ENCODE assay signal across 12 cellular contexts in genomic region chr1:244815600-244816099, GRCh38. TPM values are rescaled to one million over a fixed set of nuclear protein-coding genes. Genes with fewer than 3 reads are reported as not detected.
DNase-seq lines count a peak whose midpoint lies in the region; ATAC-seq and TF ChIP-seq lines count a peak whose summit lies in the region.
"Had no signal": no experiment of that assay in that cellular context is flagged by ENCODE, and none has a peak within 500 bp of the region (broad histone marks: within the 10 kb centered on the region; RNA-seq: fewer than 3 reads in every experiment).

No MANE protein-coding gene starts in this region.

- peak; percentile 54 for ATAC-seq in WTC11
- ATAC-seq in HG02678 (IDR thresholded peaks at IDR 0.05; ENCODE audit: unreplicated experiment): no peak
- no peak for ATAC-seq in HG03457 (IDR thresholded peaks at IDR 0.05; ENCODE audit: unreplicated experiment)
- ATAC-seq: effector memory CD8-positive, alpha-beta T cell had no signal

- peaks cover 15% of the 10 kb centered on the region for H3K36me3 Mint-ChIP-seq in WTC11

- peaks cover 5 to 19% (median 11%) of the 10 kb centered on the region in 10 experiments; a peak in 16 of 20 replicates for H3K4me1 ChIP-seq in BLaER1 treated with 17β-estradiol and CSF1 and Interleukin-3, amounts not matched to agents 10 nM and 100 nM
- peaks cover 7% of the 10 kb centered on the region for H3K4me1 ChIP-seq in Karpas-422 (ENCODE audit: low read length)
- H3K4me1 ChIP-seq: parathyroid adenoma had no signal

- peak overlapping the region in 6 of 11 experiments; percentile 1 to 62 (median 52); a peak in 9 of 22 replicates for H3K27ac ChIP-seq in BLaER1 treated with 17β-estradiol and CSF1 and Interleukin-3, amounts not matched to agents 10 nM and 100 nM
- no peak overlapping the region for H3K27ac ChIP-seq in Karpas-422 (ENCODE audit: low read length)
- H3K27ac ChIP-seq: parathyroid adenoma had no signal

- peak; percentile 64 for DNase-seq in Karpas-422
- DNase-seq in WTC11 (ENCODE audit: low spot score): peak; percentile 58
- DNase-seq in medulla oblongata (ENCODE audit: extremely low spot score): peak; percentile 42
- no peak for DNase-seq in NCI-H524 treated with DMSO at 0.1 percent for 48 hours (lab: John Stamatoyannopoulos, UW)
- no peak for DNase-seq in stimulated activated CD4-positive, alpha-beta T cell treated with anti-CD3 and anti-CD28 coated beads, Interleukin-4, amount 100 ng/mL, for 24 hours
- DNase-seq: activated CD4-positive, CD25-positive, alpha-beta regulatory T cell treated with anti-CD3 and anti-CD28 coated beads, Interleukin-2, amount 50 U/mL, for 72 hours; effector memory CD8-positive, alpha-beta T cell; hippocampal formation had no signal

- peak overlapping the region in 1 of 11 experiments; percentile 22; a peak in 2 of 22 replicates for H3K9ac ChIP-seq in BLaER1 treated with 17β-estradiol and CSF1 and Interleukin-3, amounts not matched to agents 10 nM and 100 nM
- peak overlapping the region; percentile 19; the same call in 1 of the 2 replicates for H3K9ac ChIP-seq in Karpas-422 (ENCODE audit: low read length)
- H3K9ac ChIP-seq: parathyroid adenoma had no signal

- peaks cover 3% of the 10 kb centered on the region for H3K9me3 Mint-ChIP-seq in WTC11
- H3K9me3 Mint-ChIP-seq: effector memory CD8-positive, alpha-beta T cell had no signal

- no peaks in the 10 kb centered on the region for H3K79me2 ChIP-seq in Karpas-422 (ENCODE audit: low read length)
- H3K79me2 ChIP-seq: parathyroid adenoma had no signal

- POLR2A ChIA-PET in WTC11 (lab: Charles Lee): interaction anchor here (0.7 to 1.9 kb wide), 5 partner anchors 8 to 145 kb away, joined by 3 to 10 read pairs (median 4); partner anchors contain the start of genes COX20 and HNRNPU

- H3K27ac Mint-ChIP-seq in WTC11: peak overlapping the region; percentile 94
- H3K27ac Mint-ChIP-seq: effector memory CD8-positive, alpha-beta T cell had no signal

- H3K9me2 ChIP-seq in Karpas-422 (replicated peaks; ENCODE audit: insufficient read depth, low read length): no peaks in the 10 kb centered on the region

- TF ChIP-seq CTCF in WTC11 (IDR thresholded peaks at IDR 0.05): no peak

- CTCF ChIA-PET in WTC11 (lab: Charles Lee): interaction anchor here (0.6 to 1.8 kb wide), 4 partner anchors 11 to 227 kb away, joined by 3 to 6 read pairs (median 4); no protein-coding TSS in a partner anchor

- H3K9me3 ChIP-seq in BLaER1 treated with 17β-estradiol and CSF1 and Interleukin-3, amounts not matched to agents 10 nM and 100 nM (replicated peaks in 1 of 11): no peaks in the 10 kb centered on the region
- no peaks in the 10 kb centered on the region for H3K9me3 ChIP-seq in Karpas-422 (ENCODE audit: low read length)

- peaks cover 45% of the 10 kb centered on the region for H3K4me1 Mint-ChIP-seq in WTC11

- peak overlapping the region; percentile 87 for H3K4me3 Mint-ChIP-seq in WTC11
- H3K4me3 Mint-ChIP-seq: effector memory CD8-positive, alpha-beta T cell had no signal

- H3K4me3 ChIP-seq in BLaER1 treated with 17β-estradiol and CSF1 and Interleukin-3, amounts not matched to agents 10 nM and 100 nM: no peak overlapping the region
- peak overlapping the region; percentile 11; the same call in 1 of the 2 replicates for H3K4me3 ChIP-seq in Karpas-422 (ENCODE audit: low read length)

- H3K27me3 Mint-ChIP-seq in WTC11 (ENCODE audit: low read depth): no peaks in the 10 kb centered on the region

- no peaks in the 10 kb centered on the region for H3K27me3 ChIP-seq in BLaER1 treated with 17β-estradiol and CSF1 and Interleukin-3, amounts not matched to agents 10 nM and 100 nM
- H3K27me3 ChIP-seq in Karpas-422 (ENCODE audit: low read length): no peaks in the 10 kb centered on the region

- H4K20me1 ChIP-seq in BLaER1 treated with 17β-estradiol and CSF1 and Interleukin-3, amounts not matched to agents 10 nM and 100 nM: no peaks in the 10 kb centered on the region
- no peaks in the 10 kb centered on the region for H4K20me1 ChIP-seq in Karpas-422 (ENCODE audit: insufficient read depth, low read depth, low read length)

- peak overlapping the region; percentile 8 to 68 (median 44); a peak in 17 of 22 replicates for H3K4me2 ChIP-seq in BLaER1 treated with 17β-estradiol and CSF1 and Interleukin-3, amounts not matched to agents 10 nM and 100 nM
- H3K4me2 ChIP-seq in Karpas-422 (ENCODE audit: low read depth, low read length, poor library complexity, severe bottlenecking): peak overlapping the region; percentile 54

- H2AFZ ChIP-seq in Karpas-422 (ENCODE audit: low read length): peak overlapping the region; percentile 14; the same call in 1 of the 2 replicates
- H2AFZ ChIP-seq: parathyroid adenoma had no signal

- no peaks in the 10 kb centered on the region for H3K36me3 ChIP-seq in BLaER1 treated with 17β-estradiol and CSF1 and Interleukin-3, amounts not matched to agents 10 nM and 100 nM
- H3K36me3 ChIP-seq in Karpas-422 (ENCODE audit: insufficient read depth, low read length): no peaks in the 10 kb centered on the region

TF ChIP-seq in WTC11, 78 proteins besides CTCF, POLR2A, EP300 and RAD21 (continues in another document):
- TF ChIP-seq SP1 (CRISPR knock-in tag; conservative IDR thresholded peaks at IDR 0.05) (0 out of 2 replicates have a peak, but pooled peaks have one; percentile 41), RELA (CRISPR knock-in tag; IDR thresholded peaks at IDR 0.05; ENCODE audit: borderline replicate concordance) (no peak), TEAD4 (CRISPR knock-in tag; IDR thresholded peaks at IDR 0.05) (no peak), NFYB (CRISPR knock-in tag; conservative IDR thresholded peaks at IDR 0.05; ENCODE audit: low read depth) (no peak), GTF2I (CRISPR knock-in tag; conservative IDR thresholded peaks at IDR 0.05) (peak; percentile 64; the same call in 1 of the 2 replicates), ZBTB21 (CRISPR knock-in tag; IDR thresholded peaks at IDR 0.05; ENCODE audit: borderline replicate concordance) (no peak), ZNF121 (CRISPR knock-in tag; IDR thresholded peaks at IDR 0.05) (peak; percentile 73)
- TF ChIP-seq, protein P1, sequence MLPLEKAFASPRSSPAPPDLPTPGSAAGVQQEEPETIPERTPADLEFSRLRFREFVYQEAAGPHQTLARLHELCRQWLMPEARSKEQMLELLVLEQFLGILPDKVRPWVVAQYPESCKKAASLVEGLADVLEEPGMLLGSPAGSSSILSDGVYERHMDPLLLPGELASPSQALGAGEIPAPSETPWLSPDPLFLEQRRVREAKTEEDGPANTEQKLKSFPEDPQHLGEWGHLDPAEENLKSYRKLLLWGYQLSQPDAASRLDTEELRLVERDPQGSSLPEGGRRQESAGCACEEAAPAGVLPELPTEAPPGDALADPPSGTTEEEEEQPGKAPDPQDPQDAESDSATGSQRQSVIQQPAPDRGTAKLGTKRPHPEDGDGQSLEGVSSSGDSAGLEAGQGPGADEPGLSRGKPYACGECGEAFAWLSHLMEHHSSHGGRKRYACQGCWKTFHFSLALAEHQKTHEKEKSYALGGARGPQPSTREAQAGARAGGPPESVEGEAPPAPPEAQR (CRISPR knock-in tag; IDR thresholded peaks at IDR 0.05): no peak
- TF ChIP-seq, protein P2, sequence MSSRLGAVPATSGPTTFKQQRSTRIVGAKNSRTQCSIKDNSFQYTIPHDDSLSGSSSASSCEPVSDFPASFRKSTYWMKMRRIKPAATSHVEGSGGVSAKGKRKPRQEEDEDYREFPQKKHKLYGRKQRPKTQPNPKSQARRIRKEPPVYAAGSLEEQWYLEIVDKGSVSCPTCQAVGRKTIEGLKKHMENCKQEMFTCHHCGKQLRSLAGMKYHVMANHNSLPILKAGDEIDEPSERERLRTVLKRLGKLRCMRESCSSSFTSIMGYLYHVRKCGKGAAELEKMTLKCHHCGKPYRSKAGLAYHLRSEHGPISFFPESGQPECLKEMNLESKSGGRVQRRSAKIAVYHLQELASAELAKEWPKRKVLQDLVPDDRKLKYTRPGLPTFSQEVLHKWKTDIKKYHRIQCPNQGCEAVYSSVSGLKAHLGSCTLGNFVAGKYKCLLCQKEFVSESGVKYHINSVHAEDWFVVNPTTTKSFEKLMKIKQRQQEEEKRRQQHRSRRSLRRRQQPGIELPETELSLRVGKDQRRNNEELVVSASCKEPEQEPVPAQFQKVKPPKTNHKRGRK (CRISPR knock-in tag; IDR thresholded peaks at IDR 0.05; ENCODE audit: borderline replicate concordance): no peak
- TF ChIP-seq, protein P3, sequence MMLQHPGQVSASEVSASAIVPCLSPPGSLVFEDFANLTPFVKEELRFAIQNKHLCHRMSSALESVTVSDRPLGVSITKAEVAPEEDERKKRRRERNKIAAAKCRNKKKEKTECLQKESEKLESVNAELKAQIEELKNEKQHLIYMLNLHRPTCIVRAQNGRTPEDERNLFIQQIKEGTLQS (CRISPR knock-in tag; conservative IDR thresholded peaks at IDR 0.05): no peak

RNA-seq across cellular contexts. Expression of gene COX20, which starts 19.8 kb away (rescaled TPM):
- 24.1 and 52.4 TPM in 2 replicates for total RNA-seq in Karpas-422 (2014; rRNA removed; shearing (Covaris generic); ENCODE audit: low replicate concordance)
- total RNA-seq in WTC11 (2021): 33.1 to 37.6 TPM (median 36.4 TPM) in 3 replicates

RNA-seq across cellular contexts. Expression of gene HNRNPU, which starts 48.7 kb away (rescaled TPM):
- total RNA-seq in Karpas-422 (2014; rRNA removed; shearing (Covaris generic); ENCODE audit: low replicate concordance): 224 and 343 TPM in 2 replicates
- total RNA-seq in WTC11 (2021): 477 to 536 TPM (median 477 TPM) in 3 replicates

Comparison
In these comparisons a context has a peak if more than half of its experiments do, and no peak if none do; other contexts are left out.
1. DNase-seq: peak in Karpas-422 (single experiment), WTC11 (single experiment) and medulla oblongata (single experiment); none in NCI-H524 treated with DMSO at 0.1 percent for 48 hours (single experiment) and stimulated activated CD4-positive, alpha-beta T cell treated with anti-CD3 and anti-CD28 coated beads, Interleukin-4, amount 100 ng/mL, for 24 hours (single experiment).